ENCODE assay signal across 8 cellular contexts in genomic region chr15:58332676-58333400, GRCh38.
DNase-seq lines count a peak whose midpoint lies in the region; ATAC-seq and TF ChIP-seq lines count a peak whose summit lies in the region.

No MANE protein-coding gene starts in this region.

- no peaks in the 10 kb centered on the region for H3K9me3 ChIP-seq in stomach smooth muscle (ENCODE audit: control insufficient read depth in 2 of 2, low read length in 2 of 2)

- peak overlapping the region; percentile 90 to 96 for H3K27ac Mint-ChIP-seq in activated naive CD4-positive, alpha-beta T cell treated with anti-CD3 and anti-CD28 coated beads, Interleukin-2, amount 50 U/mL, for 72 hours

- peaks cover 10 to 12% of the 10 kb centered on the region in 2 donors for H3K9me3 Mint-ChIP-seq in activated naive CD4-positive, alpha-beta T cell treated with anti-CD3 and anti-CD28 coated beads, Interleukin-2, amount 50 U/mL, for 72 hours

- no peaks in the 10 kb centered on the region for H3K27me3 ChIP-seq in stomach smooth muscle (ENCODE audit: control insufficient read depth in 1 of 2, insufficient read depth in 2 of 2, low read length in 2 of 2)

- peak overlapping the region; percentile 85 for H3K27ac ChIP-seq in stomach smooth muscle (ENCODE audit: low read length)

- H3K4me3 ChIP-seq in AG04449 (ENCODE audit: low read depth, low read length) (no peak overlapping the region), stomach smooth muscle (ENCODE audit: low read length in 2 of 2) (peak overlapping the region in 1 of 2 donors; percentile 22)

- CTCF ChIA-PET in AG04449 (lab: Yijun Ruan, JAX): interaction anchor here (0.6 to 1.6 kb wide), 3 partner anchors 21 to 137 kb away, joined by 3 to 4 read pairs (median 3); no protein-coding TSS in a partner anchor

- POLR2A ChIA-PET in AG04449 (lab: Yijun Ruan, JAX): interaction anchor here (1.2 to 1.8 kb wide), 5 partner anchors 13 to 438 kb away, joined by 3 to 11 read pairs (median 5); partner anchors contain the start of gene MINDY2

- H3K36me3 Mint-ChIP-seq in activated naive CD4-positive, alpha-beta T cell treated with anti-CD3 and anti-CD28 coated beads, Interleukin-2, amount 50 U/mL, for 72 hours: peaks cover 0 to 11% of the 10 kb centered on the region in 2 donors

- H3K9ac ChIP-seq in stomach smooth muscle (ENCODE audit: low read length in 2 of 2): peak overlapping the region; percentile 46 to 62

- peaks cover 28% of the 10 kb centered on the region for H3K4me1 ChIP-seq in stomach smooth muscle (ENCODE audit: control insufficient read depth, insufficient read depth, low read length)

- peak; percentile 18 for ATAC-seq in HG02642 (IDR thresholded peaks at IDR 0.05; ENCODE audit: poor library complexity, unreplicated experiment)
- ATAC-seq in activated naive CD4-positive, alpha-beta T cell treated with anti-CD3 and anti-CD28 coated beads, Interleukin-2, amount 50 U/mL, for 72 hours: peak; percentile 28 to 70

- DNase-seq in AG04449 (ENCODE audit: low read depth, low spot score) (peak; percentile 21), iris pigment epithelial cell (ENCODE audit: low read depth) (peak; percentile 86), OCI-M2 (lab: John Stamatoyannopoulos, UW; ENCODE audit: unreplicated experiment) (no peak), GM19240 (ENCODE audit: insufficient read length, low spot score) (no peak), DMS114 treated with DMSO at 0.1 percent for 48 hours (lab: John Stamatoyannopoulos, UW; ENCODE audit: unreplicated experiment) (no peak)
- no peak for DNase-seq in activated naive CD4-positive, alpha-beta T cell treated with anti-CD3 and anti-CD28 coated beads, Interleukin-2, amount 50 U/mL, for 72 hours (ENCODE audit: low spot score in 2 of 2)

- H3K36me3 ChIP-seq in stomach smooth muscle (ENCODE audit: control insufficient read depth in 2 of 2, insufficient read depth in 2 of 2, low read length in 2 of 2): no peaks in the 10 kb centered on the region

- no peak for TF ChIP-seq CTCF in AG04449 (IDR thresholded peaks at IDR 0.05; ENCODE audit: insufficient read depth, low read length, missing control alignments)

Comparison
In these comparisons a context has a peak if more than half of its experiments do, and no peak if none do; other contexts are left out.
1. DNase-seq: peak in AG04449 (single experiment) and iris pigment epithelial cell (single experiment); none in activated naive CD4-positive, alpha-beta T cell treated with anti-CD3 and anti-CD28 coated beads, Interleukin-2, amount 50 U/mL, for 72 hours (0 of 2), OCI-M2 (single experiment), GM19240 (single experiment) and DMS114 treated with DMSO at 0.1 percent for 48 hours (single experiment).